Comparison of ENCODE assay signal across 15 cellular contexts in genomic region chr13:111938743-111939142, GRCh38.
DNase-seq lines count a peak whose midpoint lies in the region; ATAC-seq and TF ChIP-seq lines count a peak whose summit lies in the region.
"Had no signal": no experiment of that assay in that cellular context is flagged by ENCODE, and none has a peak within 500 bp of the region (broad histone marks: within the 10 kb centered on the region; RNA-seq: fewer than 3 reads in every experiment).

No MANE protein-coding gene starts in this region.

- peaks cover 20% of the 10 kb centered on the region for H3K27me3 Mint-ChIP-seq in type B pancreatic cell

- H3K27me3 ChIP-seq in right atrium auricular region (no peaks in the 10 kb centered on the region), heart left ventricle (peaks cover 0 to 59% (median 11%) of the 10 kb centered on the region in 9 donors), sigmoid colon (peaks cover 0 to 26% (median 0%) of the 10 kb centered on the region in 3 donors)

- H3K4me1 ChIP-seq in right atrium auricular region, result no peaks in the 10 kb centered on the region
- H3K4me1 ChIP-seq in heart left ventricle, result no peaks in the 10 kb centered on the region
- peaks cover 0 to 9% (median 2%) of the 10 kb centered on the region in 4 donors for H3K4me1 ChIP-seq in sigmoid colon

- TF ChIP-seq POLR2A in heart left ventricle (IDR thresholded peaks at IDR 0.05) (no peak), sigmoid colon (IDR thresholded peaks at IDR 0.05) (no peak)

- peaks cover 4% of the 10 kb centered on the region for H3K9me3 Mint-ChIP-seq in type B pancreatic cell
- H3K9me3 Mint-ChIP-seq: CD8-positive, alpha-beta T cell; GM23338 had no signal

- H3K27ac Mint-ChIP-seq in type B pancreatic cell, result no peak overlapping the region
- H3K27ac Mint-ChIP-seq: CD14-positive monocyte; CD8-positive, alpha-beta T cell; GM23338 had no signal

- no peak overlapping the region for H3K27ac ChIP-seq in right atrium auricular region
- no peak overlapping the region for H3K27ac ChIP-seq in heart left ventricle
- H3K27ac ChIP-seq in sigmoid colon, result no peak overlapping the region
- H3K27ac ChIP-seq: 22Rv1 had no signal

- peak; percentile 35 for DNase-seq in NCI-H1105 treated with DMSO at 0.1 percent for 48 hours (lab: John Stamatoyannopoulos, UW)
- DNase-seq in NCI-H1105 (lab: John Stamatoyannopoulos, UW), result no peak
- peak; percentile 36 for DNase-seq in right atrium auricular region (ENCODE audit: low spot score)
- DNase-seq in heart left ventricle, result no peak
- DNase-seq in islet precursor cell, result peak; percentile 22
- DNase-seq in type B pancreatic cell (ENCODE audit: extremely low spot score, unreplicated experiment), result peak; percentile 34
- DNase-seq in activated CD8-positive, alpha-beta memory T cell treated with anti-CD3 and anti-CD28 coated beads, Interleukin-2, amount 50 U/mL, for 4 hours, result no peak
- no peak for DNase-seq in sigmoid colon
- DNase-seq: COR-L47, EL, H7 had no signal

- no peak overlapping the region for H3K4me3 Mint-ChIP-seq in type B pancreatic cell
- H3K4me3 Mint-ChIP-seq: CD14-positive monocyte; CD8-positive, alpha-beta T cell; GM23338 had no signal

- no peak overlapping the region for H3K4me3 ChIP-seq in right atrium auricular region
- H3K4me3 ChIP-seq in heart left ventricle, result no peak overlapping the region
- no peak overlapping the region for H3K4me3 ChIP-seq in sigmoid colon
- H3K4me3 ChIP-seq: GM23338 had no signal

- intact Hi-C loops in heart left ventricle (cut with DNase I) (no loop called here), sigmoid colon (cut with DNase I) (no loop called here)

- H3K36me3 ChIP-seq in right atrium auricular region, result no peaks in the 10 kb centered on the region
- H3K36me3 ChIP-seq in heart left ventricle, result no peaks in the 10 kb centered on the region
- no peaks in the 10 kb centered on the region for H3K36me3 ChIP-seq in sigmoid colon

- 67 to 71% (median 68%) methylated on average over 7 of the region's 7 CpGs for WGBS in heart left ventricle, 4 donors
- 59 to 74% methylated on average over 7 of the region's 7 CpGs for WGBS in sigmoid colon, 2 donors

- TF ChIP-seq CTCF in right atrium auricular region (IDR thresholded peaks at IDR 0.05), result no peak
- no peak for TF ChIP-seq CTCF in heart left ventricle (IDR thresholded peaks at IDR 0.05)
- no peak for TF ChIP-seq CTCF in type B pancreatic cell (conservative IDR thresholded peaks at IDR 0.05)
- TF ChIP-seq CTCF in sigmoid colon (IDR thresholded peaks at IDR 0.05), result no peak

- no peak for TF ChIP-seq EP300 in sigmoid colon (IDR thresholded peaks at IDR 0.05)

- no peak for ATAC-seq in heart left ventricle
- ATAC-seq: CD8-positive, alpha-beta T cell had no signal

- no peaks in the 10 kb centered on the region for H3K9me3 ChIP-seq in right atrium auricular region
- peaks cover 0 to 9% (median 0%) of the 10 kb centered on the region in 12 donors for H3K9me3 ChIP-seq in heart left ventricle
- no peaks in the 10 kb centered on the region for H3K9me3 ChIP-seq in sigmoid colon

- no peaks in the 10 kb centered on the region for H3K36me3 Mint-ChIP-seq in type B pancreatic cell
- H3K36me3 Mint-ChIP-seq: CD14-positive monocyte; CD8-positive, alpha-beta T cell had no signal

- H3K4me1 Mint-ChIP-seq in type B pancreatic cell (ENCODE audit: unreplicated experiment), result no peaks in the 10 kb centered on the region
- H3K4me1 Mint-ChIP-seq: CD14-positive monocyte had no signal

Comparison
In these comparisons a context has a peak if more than half of its experiments do, and no peak if none do; other contexts are left out.
1. DNase-seq: peak in NCI-H1105 treated with DMSO at 0.1 percent for 48 hours (single experiment), right atrium auricular region (single experiment), islet precursor cell (single experiment) and type B pancreatic cell (single experiment); none in NCI-H1105 (single experiment), heart left ventricle (0 of 5), activated CD8-positive, alpha-beta memory T cell treated with anti-CD3 and anti-CD28 coated beads, Interleukin-2, amount 50 U/mL, for 4 hours (single experiment) and sigmoid colon (single experiment).